8 cellular contexts compared by ENCODE assay signal in the genomic region with DNA sequence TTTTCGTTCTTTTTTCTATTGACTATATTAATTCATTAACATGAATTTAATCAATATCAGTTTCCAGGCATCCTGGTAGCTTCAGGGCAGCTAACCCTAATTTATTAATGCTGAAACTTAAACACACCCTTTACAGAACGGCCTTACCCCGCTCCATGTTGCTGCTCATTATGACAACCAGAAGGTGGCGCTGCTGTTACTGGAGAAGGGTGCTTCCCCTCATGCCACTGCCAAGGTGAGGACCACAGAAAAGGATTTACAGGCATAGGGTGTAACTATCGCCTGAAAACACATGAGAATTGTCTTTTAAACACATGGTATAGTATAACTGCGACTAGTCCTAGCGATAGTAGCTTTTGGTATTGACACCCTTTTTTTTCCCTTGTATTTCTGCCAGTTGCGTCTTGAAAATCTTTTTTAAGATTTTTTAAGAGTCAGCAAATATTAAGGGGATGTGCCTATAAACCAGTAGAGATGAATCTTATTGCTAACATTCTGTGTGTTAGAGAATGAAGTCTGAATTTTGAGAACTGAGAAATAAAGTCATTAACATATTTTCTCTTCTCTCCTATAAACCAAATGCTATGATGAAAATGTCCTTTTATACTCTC.
DNase-seq lines count a peak whose midpoint lies in the region; ATAC-seq, FAIRE-seq and TF ChIP-seq lines count a peak whose summit lies in the region.

No MANE protein-coding gene starts in this region.

- H3K56ac ChIP-seq in H1 (replicated peaks; ENCODE audit: insufficient read length, low read depth, low read length), result no peak overlapping the region

- H3K4me2 ChIP-seq in H1 (ENCODE audit: insufficient read depth in 1 of 2, low read depth in 2 of 2, low read length in 2 of 2), result no peak overlapping the region

- no peak overlapping the region for H2BK120ac ChIP-seq in H1 (replicated peaks; ENCODE audit: low read depth, low read length)

- no peak overlapping the region for H2BK5ac ChIP-seq in H1 (ENCODE audit: low read depth, low read length)

- no peak overlapping the region for H4K91ac ChIP-seq in H1 (replicated peaks; ENCODE audit: insufficient read length, low read length)

- H3K9me3 Mint-ChIP-seq in CD14-positive monocyte, result no peaks in the 10 kb centered on the region

- no peak overlapping the region for H3K27ac Mint-ChIP-seq in CD14-positive monocyte

- no peaks in the 10 kb centered on the region for H3K79me2 ChIP-seq in H1 (ENCODE audit: control insufficient read depth in 1 of 2, insufficient read depth in 2 of 2, low read length in 2 of 2)

- 25% methylated on average over 8 of the region's 8 CpGs; no CpG with 5 or more reads in 1 of the 2 experiments for WGBS in H1 (ENCODE audit: extremely low coverage in 1 of 2, insufficient coverage in 1 of 2, insufficient read length in 1 of 2, insufficient replicate concordance in 2 of 2, low coverage in 1 of 2, low lambda C conversion rate in 2 of 2, missing lambda C conversion rate in 1 of 2), 2 experiments

- no peak overlapping the region for H3K27ac ChIP-seq in H1 (ENCODE audit: low read depth, low read length)

- ATAC-seq in GM19023 (IDR thresholded peaks at IDR 0.05; ENCODE audit: unreplicated experiment) (peak; percentile 100), HG03103 (IDR thresholded peaks at IDR 0.05; ENCODE audit: low read depth, unreplicated experiment) (peak; percentile 97), mucosa of descending colon (peak; percentile 72)

- TF ChIP-seq POLR2A in H1 (IDR thresholded peaks at IDR 0.05; ENCODE audit: control extremely low read depth in 1 of 2, low read depth in 2 of 2, low read length in 2 of 2), result no peak

- no peaks in the 10 kb centered on the region for H3K9me3 ChIP-seq in H1 (ENCODE audit: insufficient read depth in 2 of 2, low read depth in 1 of 2, low read length in 1 of 2)
- no peaks in the 10 kb centered on the region for H3K9me3 ChIP-seq in mucosa of descending colon

- H3K36me3 ChIP-seq in H1 (ENCODE audit: control insufficient read depth in 2 of 4, insufficient read depth in 4 of 4, low read length in 3 of 4) (peaks cover 0 to 20% (median 3%) of the 10 kb centered on the region in 4 experiments; a peak in 4 of 8 replicates), mucosa of descending colon (ENCODE audit: low read depth) (no peaks in the 10 kb centered on the region)

- no peak overlapping the region for H4K5ac ChIP-seq in H1 (ENCODE audit: insufficient read length, low read depth, low read length)

- H3K4me1 Mint-ChIP-seq in CD14-positive monocyte, result no peaks in the 10 kb centered on the region

- no peak overlapping the region for H3K18ac ChIP-seq in H1 (ENCODE audit: extremely low read depth, low read length)

- no peaks in the 10 kb centered on the region for H3K79me1 ChIP-seq in H1 (ENCODE audit: low read depth, low read length)

- no peaks in the 10 kb centered on the region for H3K23me2 ChIP-seq in H1 (ENCODE audit: low read depth, low read length)

- TF ChIP-seq RAD21 in H1 (IDR thresholded peaks at IDR 0.05 in 1 of 2, conservative IDR thresholded peaks at IDR 0.05 in 1 of 2; ENCODE audit: low read depth in 2 of 2, low read length in 2 of 2), result peak; percentile 93 to 94

- no peak overlapping the region for H3K4me3 Mint-ChIP-seq in CD14-positive monocyte

- peaks cover 1 to 5% (median 4%) of the 10 kb centered on the region in 3 donors for H3K27me3 Mint-ChIP-seq in CD14-positive monocyte (ENCODE audit: low read depth in 3 of 3)

- DNase-seq in CD14-positive monocyte (ENCODE audit: low spot score), result no peak
- DNase-seq in NCI-H2227 (lab: John Stamatoyannopoulos, UW; ENCODE audit: unreplicated experiment), result peak; percentile 82
- DNase-seq in activated CD4-positive, alpha-beta T cell treated with anti-CD3 and anti-CD28 coated beads for 4 hours, result peak; percentile 16 to 34
- DNase-seq in H1 (ENCODE audit: low read depth in 1 of 2, low spot score in 2 of 2), result peak; percentile 31 to 80
- peak in 1 of 3 donors; percentile 58 for DNase-seq in mucosa of descending colon
- DNase-seq in stimulated activated naive CD4-positive, alpha-beta T cell treated with Interleukin-2 at 50 U/mL for 16 hours (lab: John Stamatoyannopoulos, UW), result peak; percentile 18

- no peak overlapping the region for H2AFZ ChIP-seq in H1 (ENCODE audit: low read length)

- H2BK20ac ChIP-seq in H1 (ENCODE audit: low read length), result no peak overlapping the region

- intact Hi-C loops in CD14-positive monocyte (cut with micrococcal nuclease), result no loop called here
- intact Hi-C loops in mucosa of descending colon (cut with DNase I, micrococcal nuclease), result no loop called here

- no peak overlapping the region for H4K8ac ChIP-seq in H1 (ENCODE audit: extremely low read depth, insufficient read depth, low read length)

- POLR2A ChIA-PET in H1 (lab: Charles Lee; ENCODE audit: partially characterized antibody), result no interaction called here

- TF ChIP-seq CTCF in CD14-positive monocyte (IDR thresholded peaks at IDR 0.05) (peak; percentile 66), H1 (IDR thresholded peaks at IDR 0.05; ENCODE audit: control extremely low read depth in 1 of 3, insufficient read depth in 1 of 3, low read depth in 1 of 3, low read length in 3 of 3) (peak; percentile 88 to 98 (median 97)), mucosa of descending colon (IDR thresholded peaks at IDR 0.05) (peak; percentile 38)

- no peak overlapping the region for H3K9ac ChIP-seq in H1 (replicated peaks in 1 of 4; ENCODE audit: extremely low read depth in 1 of 4, low read depth in 3 of 4, low read length in 3 of 4)

- no peaks in the 10 kb centered on the region for H4K20me1 ChIP-seq in H1 (replicated peaks in 1 of 2; ENCODE audit: control insufficient read depth in 1 of 2, insufficient read depth in 2 of 2, low read length in 2 of 2)

- no peak overlapping the region for H3K4me3 ChIP-seq in H1 (ENCODE audit: extremely low read depth in 1 of 4, insufficient read depth in 2 of 4, low read depth in 3 of 4, low read length in 4 of 4)
- no peak overlapping the region for H3K4me3 ChIP-seq in mucosa of descending colon

- no peaks in the 10 kb centered on the region for H3K4me1 ChIP-seq in H1 (replicated peaks in 1 of 4; ENCODE audit: control insufficient read depth in 3 of 4, insufficient read depth in 4 of 4, low read length in 3 of 4)
- H3K4me1 ChIP-seq in mucosa of descending colon (ENCODE audit: low read depth), result no peaks in the 10 kb centered on the region

- no peak overlapping the region for H3K23ac ChIP-seq in H1 (ENCODE audit: insufficient read length)

- FAIRE-seq in H1 (lab: Jason Lieb, UNC), result peak; percentile 98

- no peak overlapping the region for H3K14ac ChIP-seq in H1 (ENCODE audit: insufficient read length)

- no peak overlapping the region for H2BK12ac ChIP-seq in H1 (ENCODE audit: low read depth, low read length)

- no peaks in the 10 kb centered on the region for H3K36me3 Mint-ChIP-seq in CD14-positive monocyte

- CTCF ChIA-PET in H1 (lab: Charles Lee; ENCODE audit: partially characterized antibody), result interaction anchor here (0.6 to 3.8 kb wide), 14 partner anchors 9 to 116 kb away, joined by 3 to 78 read pairs (median 4); no protein-coding TSS in a partner anchor

- no peak overlapping the region for H2AK5ac ChIP-seq in H1 (ENCODE audit: low read depth, low read length)

- no peaks in the 10 kb centered on the region for H3K27me3 ChIP-seq in H1 (replicated peaks in 1 of 4; ENCODE audit: control insufficient read depth in 3 of 4, extremely low read depth in 1 of 4, insufficient read depth in 3 of 4, low read length in 3 of 4)

- no peak for TF ChIP-seq EP300 in H1 (IDR thresholded peaks at IDR 0.05; ENCODE audit: borderline replicate concordance in 1 of 2, low read depth in 2 of 2, low read length in 2 of 2)

- no peak overlapping the region for H3K4ac ChIP-seq in H1 (replicated peaks; ENCODE audit: insufficient read length, low read depth, low read length)

- no peak overlapping the region for H2BK15ac ChIP-seq in H1 (ENCODE audit: low read length)

TF ChIP-seq in H1, 55 proteins besides CTCF, POLR2A, EP300 and RAD21 (continues in another document):
- no peak for TF ChIP-seq SRF (IDR thresholded peaks at IDR 0.05; ENCODE audit: low read depth, low read length)
- TF ChIP-seq CREB1 (IDR thresholded peaks at IDR 0.05), result 0 out of 2 replicates have a peak, but pooled peaks have one; percentile 28
- peak; percentile 59; the same call in 1 of the 2 replicates for TF ChIP-seq MAFK (IDR thresholded peaks at IDR 0.05; ENCODE audit: low read depth, low read length)
- TF ChIP-seq CBX8 (IDR thresholded peaks at IDR 0.05; ENCODE audit: borderline replicate concordance, low read depth, low read length), result no peak
- no peak for TF ChIP-seq BCL11A (IDR thresholded peaks at IDR 0.05; ENCODE audit: low read depth in 2 of 2, low read length in 2 of 2)
- TF ChIP-seq RFX5 (IDR thresholded peaks at IDR 0.05; ENCODE audit: borderline replicate concordance, low read depth, low read length), result no peak

Comparison
In these comparisons a context has a peak if more than half of its experiments do, and no peak if none do; other contexts are left out.
1. CTCF ChIP-seq: peak in every context shown above with its lines; median percentile 97 in H1; 66 in CD14-positive monocyte; 38 in mucosa of descending colon.